Comparison of ENCODE assay signal across 13 cellular contexts in genomic region chr11:94895971-94896370, GRCh38.
DNase-seq lines count a peak whose midpoint lies in the region; ATAC-seq and TF ChIP-seq lines count a peak whose summit lies in the region.
"Had no signal": no experiment of that assay in that cellular context is flagged by ENCODE, and none has a peak within 500 bp of the region (broad histone marks: within the 10 kb centered on the region; RNA-seq: fewer than 3 reads in every experiment).

No MANE protein-coding gene starts in this region.

- H3K9me2 ChIP-seq in hepatocyte (replicated peaks; ENCODE audit: insufficient read depth): no peaks in the 10 kb centered on the region

- H3K9ac ChIP-seq in mammary epithelial cell (ENCODE audit: insufficient read depth, low read length): no peak overlapping the region

- H2AFZ ChIP-seq in mammary epithelial cell (ENCODE audit: low read depth, low read length) (no peak overlapping the region), hepatocyte (no peak overlapping the region)

- dilution Hi-C loops in mammary epithelial cell (cut with HindIII; ENCODE audit: low sequenced_read_pairs): no loop called here

- no peak for ATAC-seq in HG03457 (IDR thresholded peaks at IDR 0.05; ENCODE audit: unreplicated experiment)
- ATAC-seq: stimulated activated naive CD8-positive, alpha-beta T cell treated with anti-CD3 and anti-CD28 coated beads, Interleukin-15, Interleukin-2, amounts not matched to agents 100 U/mL and 50 U/mL, for 24 hours had no signal

- H3K4me3 ChIP-seq in A673 (ENCODE audit: low read depth, low read length, poor library complexity, severe bottlenecking) (no peak overlapping the region), mammary epithelial cell (replicated peaks in 1 of 3; ENCODE audit: insufficient read depth in 1 of 3, low read depth in 2 of 3, low read length in 3 of 3) (no peak overlapping the region), hepatocyte (no peak overlapping the region)

- H3K4me2 ChIP-seq in mammary epithelial cell (ENCODE audit: insufficient read depth, low read depth, low read length) (no peak overlapping the region), hepatocyte (no peak overlapping the region)

- no peaks in the 10 kb centered on the region for H3K36me3 ChIP-seq in A673 (ENCODE audit: insufficient read depth, low read length, poor library complexity, severe bottlenecking)
- peaks cover 15% of the 10 kb centered on the region for H3K36me3 ChIP-seq in mammary epithelial cell (ENCODE audit: insufficient read depth, low read length)
- no peaks in the 10 kb centered on the region for H3K36me3 ChIP-seq in hepatocyte (replicated peaks; ENCODE audit: insufficient read depth, low read depth)

- CTCF ChIA-PET in A673 (lab: Charles Lee) (interaction anchor here (0.6 kb wide), 1 partner anchor 51 kb away, joined by 4 read pairs; no protein-coding TSS in a partner anchor), mammary epithelial cell (lab: Charles Lee; ENCODE audit: low non-redundant PET) (interaction anchor here (0.6 kb wide), 1 partner anchor 440 kb away, joined by 5 read pairs; no protein-coding TSS in a partner anchor)

- in situ Hi-C loops in mammary epithelial cell (cut with MboI; ENCODE audit: low sequenced_read_pairs in 2 of 2) (no loop called here), GM13976 (cut with MboI; ENCODE audit: low sequenced_read_pairs, unreplicated experiment) (no loop called here)

- 70% methylated on average over 2 of the region's 2 CpGs for WGBS in mammary epithelial cell (ENCODE audit: low coverage, missing lambda C conversion rate)
- 93% methylated on average over 2 of the region's 2 CpGs for WGBS in hepatocyte (ENCODE audit: low lambda C conversion rate, missing lambda C conversion rate)

- H3K4me1 ChIP-seq in A673 (ENCODE audit: insufficient read depth, low read length, poor library complexity, severe bottlenecking) (no peaks in the 10 kb centered on the region), mammary epithelial cell (ENCODE audit: insufficient read depth, low read length) (peaks cover 6% of the 10 kb centered on the region), hepatocyte (ENCODE audit: insufficient read depth) (no peaks in the 10 kb centered on the region)

- H4K20me1 ChIP-seq in mammary epithelial cell (ENCODE audit: insufficient read depth, low read length) (no peaks in the 10 kb centered on the region), hepatocyte (ENCODE audit: insufficient read depth, poor library complexity, severe bottlenecking) (no peaks in the 10 kb centered on the region)

- H3K27ac ChIP-seq in A673 (ENCODE audit: low read depth, low read length, poor library complexity, severe bottlenecking): no peak overlapping the region
- H3K27ac ChIP-seq in mammary epithelial cell (ENCODE audit: insufficient read depth, low read depth, low read length): no peak overlapping the region
- no peak overlapping the region for H3K27ac ChIP-seq in hepatocyte

- H3K27me3 ChIP-seq in A673 (replicated peaks; ENCODE audit: insufficient read depth, low read depth, low read length, poor library complexity) (no peaks in the 10 kb centered on the region), mammary epithelial cell (ENCODE audit: insufficient read depth, low read length) (no peaks in the 10 kb centered on the region), hepatocyte (no peaks in the 10 kb centered on the region)

- H3K9me3 ChIP-seq in A673 (ENCODE audit: low read depth, low read length, poor library complexity, severe bottlenecking): peaks cover 6% of the 10 kb centered on the region
- no peaks in the 10 kb centered on the region for H3K9me3 ChIP-seq in mammary epithelial cell (replicated peaks; ENCODE audit: insufficient read depth, low read length)
- peaks cover 4% of the 10 kb centered on the region for H3K9me3 ChIP-seq in hepatocyte (ENCODE audit: low read depth)

- POLR2A ChIA-PET in A673 (lab: Charles Lee; ENCODE audit: low non-redundant PET): no interaction called here

- DNase-seq in A673 (ENCODE audit: low spot score) (peak; percentile 14), HT1080 (ENCODE audit: low read depth) (peak; percentile 72), mammary epithelial cell (peak; percentile 60), iris pigment epithelial cell (ENCODE audit: low read depth) (peak; percentile 91), GM13976 (ENCODE audit: low spot score) (no peak), hepatocyte (ENCODE audit: low spot score) (no peak), mucosa of gallbladder (ENCODE audit: low spot score) (no peak)
- DNase-seq: DND-41; GOT3; midbrain; stimulated activated CD4-positive, alpha-beta T cell treated with anti-CD3 and anti-CD28 coated beads, Interleukin-2, amount 100 ng/mL, for 48 hours; stimulated activated naive CD8-positive, alpha-beta T cell treated with anti-CD3 and anti-CD28 coated beads, Interleukin-15, Interleukin-2, amounts not matched to agents 100 U/mL and 50 U/mL, for 24 hours had no signal

- H3K79me2 ChIP-seq in mammary epithelial cell (ENCODE audit: insufficient read depth, low read length) (peaks cover 48% of the 10 kb centered on the region), hepatocyte (peaks cover 10% of the 10 kb centered on the region)

- BruUV-seq in A673 (replicated peaks; lab: Mats Ljungman, UMichigan): no TSS peak
- BruUV-seq in mammary epithelial cell (replicated peaks; lab: Mats Ljungman, UMichigan): no TSS peak

- intact Hi-C loops in A673 (cut with micrococcal nuclease; ENCODE audit: unreplicated experiment) (loop anchor here (5.0 kb wide), 1 partner anchor 379 kb away; no protein-coding TSS in a partner anchor), mammary epithelial cell (cut with micrococcal nuclease) (loop anchor here (2.0 to 10.0 kb wide), 2 partner anchors 131 to 189 kb away; partner anchors contain the start of gene AMOTL1)

- TF ChIP-seq CTCF in A673 (conservative IDR thresholded peaks at IDR 0.05; ENCODE audit: low read depth, low read length) (no peak), mammary epithelial cell (conservative IDR thresholded peaks at IDR 0.05 in 1 of 2, IDR thresholded peaks at IDR 0.05 in 1 of 2; ENCODE audit: extremely low read depth in 1 of 2, insufficient read depth in 1 of 2, low read depth in 1 of 2, low read length in 2 of 2) (no peak), GM13976 (IDR thresholded peaks at IDR 0.05; ENCODE audit: borderline replicate concordance, control extremely low read depth, extremely low read depth, insufficient read depth, missing control alignments) (no peak), hepatocyte (IDR thresholded peaks at IDR 0.05; ENCODE audit: poor library complexity) (no peak)

Comparison
In these comparisons a context has a peak if more than half of its experiments do, and no peak if none do; other contexts are left out.
1. DNase-seq: peak in A673 (single experiment), HT1080 (single experiment), mammary epithelial cell (single experiment) and iris pigment epithelial cell (single experiment); none in GM13976 (single experiment), hepatocyte (single experiment) and mucosa of gallbladder (single experiment).